ENCODE assay signal across 19 cellular contexts in genomic region chr13:33244210-33244906, GRCh38. TPM values are rescaled to one million over a fixed set of nuclear protein-coding genes. Genes with fewer than 3 reads are reported as not detected.
"Had no signal": no experiment of that assay in that cellular context is flagged by ENCODE, and none has a peak within 500 bp of the region (broad histone marks: within the 10 kb centered on the region; RNA-seq: fewer than 3 reads in every experiment).

No MANE protein-coding gene starts in this region.

- H3K36me3 Mint-ChIP-seq: activated naive CD4-positive, alpha-beta T cell treated with anti-CD3 and anti-CD28 coated beads, Interleukin-2, amount 50 U/mL, for 24 hours; natural killer cell treated with Interleukin-12 subunit alpha and Interleukin-12 subunit beta and Interleukin-15 and Interleukin-18, amount 100 ng/mL, for 72 hours had no signal

- H3K4me1 Mint-ChIP-seq: activated naive CD4-positive, alpha-beta T cell treated with anti-CD3 and anti-CD28 coated beads, Interleukin-2, amount 50 U/mL, for 24 hours had no signal

- H3K9me3 Mint-ChIP-seq: activated CD8-positive, alpha-beta T cell treated with anti-CD3 and anti-CD28 coated beads for 36 hours; activated T-cell treated with anti-CD3 and anti-CD28 coated beads, Interleukin-2, amount 50 U/mL, for 4 hours; natural killer cell treated with Interleukin-12 subunit alpha and Interleukin-12 subunit beta and Interleukin-15 and Interleukin-18, amount 100 ng/mL, for 72 hours had no signal

- H3K4me1 ChIP-seq: gastrocnemius medialis, prostate gland, spleen, upper lobe of right lung had no signal

- H3K4me3 ChIP-seq: adrenal gland, body of pancreas, gastrocnemius medialis, prostate gland, spleen, upper lobe of right lung had no signal

- H3K27ac ChIP-seq: gastrocnemius medialis, prostate gland, spleen had no signal

- H3K27me3 ChIP-seq: adrenal gland, body of pancreas, gastrocnemius medialis, spleen, upper lobe of right lung had no signal

- DNase-seq: activated CD4-positive, alpha-beta T cell treated with anti-CD3 and anti-CD28 coated beads for 48 hours; activated CD8-positive, alpha-beta T cell treated with anti-CD3 and anti-CD28 coated beads for 36 hours; activated effector memory CD4-positive, alpha-beta T cell treated with Interleukin-2 at 50 U/mL for 16 hours; activated T-cell treated with anti-CD3 and anti-CD28 coated beads, Interleukin-2, amount 50 U/mL, for 4 hours; adrenal gland; body of pancreas; effector memory CD4-positive, alpha-beta T cell; gastrocnemius medialis; spleen; SW 1271; upper lobe of right lung had no signal

- H3K4me3 Mint-ChIP-seq: activated CD8-positive, alpha-beta T cell treated with anti-CD3 and anti-CD28 coated beads for 36 hours; activated naive CD4-positive, alpha-beta T cell treated with anti-CD3 and anti-CD28 coated beads, Interleukin-2, amount 50 U/mL, for 24 hours; activated T-cell treated with anti-CD3 and anti-CD28 coated beads, Interleukin-2, amount 50 U/mL, for 4 hours; natural killer cell treated with Interleukin-12 subunit alpha and Interleukin-12 subunit beta and Interleukin-15 and Interleukin-18, amount 100 ng/mL, for 72 hours; stimulated activated naive CD8-positive, alpha-beta T cell treated with anti-CD3 and anti-CD28 coated beads, Interleukin-15, Interleukin-2, amounts not matched to agents 100 ng/mL and 50 ng/mL, for 24 hours; WTC11 had no signal

- FAIRE-seq: islet of Langerhans, TTC549 had no signal

- H3K36me3 ChIP-seq: adrenal gland, gastrocnemius medialis, prostate gland, spleen, upper lobe of right lung had no signal

- H3K9me3 ChIP-seq: adrenal gland, gastrocnemius medialis, prostate gland, upper lobe of right lung had no signal

- ATAC-seq: activated CD8-positive, alpha-beta T cell treated with anti-CD3 and anti-CD28 coated beads for 36 hours; activated T-cell treated with anti-CD3 and anti-CD28 coated beads, Interleukin-2, amount 50 U/mL, for 4 hours; body of pancreas; gastrocnemius medialis; natural killer cell treated with Interleukin-12 subunit alpha and Interleukin-12 subunit beta and Interleukin-15 and Interleukin-18, amount 100 ng/mL, for 72 hours; sciatic nerve; WTC11 had no signal

- H3K27ac Mint-ChIP-seq: activated CD8-positive, alpha-beta T cell treated with anti-CD3 and anti-CD28 coated beads for 36 hours; activated naive CD4-positive, alpha-beta T cell treated with anti-CD3 and anti-CD28 coated beads, Interleukin-2, amount 50 U/mL, for 24 hours; natural killer cell treated with Interleukin-12 subunit alpha and Interleukin-12 subunit beta and Interleukin-15 and Interleukin-18, amount 100 ng/mL, for 72 hours; stimulated activated naive CD8-positive, alpha-beta T cell treated with anti-CD3 and anti-CD28 coated beads, Interleukin-15, Interleukin-2, amounts not matched to agents 100 ng/mL and 50 ng/mL, for 24 hours; WTC11 had no signal

RNA-seq across cellular contexts. Expression of gene STARD13, which starts 41.2 kb away (rescaled TPM):
- total RNA-seq: activated CD8-positive, alpha-beta T cell treated with anti-CD3 and anti-CD28 coated beads for 36 hours had no signal
